In the genomic region with DNA sequence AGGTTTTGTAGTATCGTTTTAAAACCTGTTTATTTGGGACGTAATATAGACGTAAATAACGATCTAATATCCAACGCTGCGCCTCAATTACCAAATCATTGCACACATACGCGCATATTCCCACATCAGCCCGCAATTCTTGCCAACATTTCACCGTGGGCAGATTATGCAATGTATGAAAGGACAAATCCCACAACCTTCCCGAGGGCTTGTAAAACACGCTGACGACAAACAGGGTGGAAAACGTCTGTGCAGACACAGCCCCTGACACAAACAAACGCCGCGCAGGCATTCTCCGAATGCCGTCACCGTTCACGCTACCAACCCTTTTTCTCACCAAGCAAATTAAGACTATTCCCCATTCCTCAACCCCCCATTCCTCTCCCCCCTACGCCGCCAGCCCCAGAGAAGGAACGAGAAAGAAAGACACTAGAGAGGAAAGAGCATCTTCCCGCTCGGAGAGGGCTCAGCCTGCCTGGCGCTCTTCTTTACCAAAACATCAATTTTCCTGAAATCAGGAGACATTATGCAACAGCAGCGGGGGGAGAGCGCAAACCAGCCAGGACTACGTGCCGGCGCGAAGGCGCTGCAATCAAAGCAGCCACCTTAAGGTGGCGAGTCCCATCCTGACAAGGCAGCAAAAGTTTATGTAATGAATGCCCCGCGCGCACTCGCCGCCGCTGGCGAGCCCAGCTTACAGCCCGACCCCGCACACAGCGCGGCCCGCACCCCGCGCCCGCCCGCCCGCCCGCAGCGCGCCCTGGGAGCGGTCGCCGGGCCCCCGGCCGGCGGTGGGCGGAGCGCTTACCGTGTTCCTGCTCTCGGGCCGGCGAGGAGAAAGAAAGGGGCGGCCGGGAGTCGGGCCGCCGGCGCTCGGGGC, we compare ENCODE assay signal across 1 cellular context.
TF ChIP-seq lines count a peak whose summit lies in the region.

No MANE protein-coding gene starts in this region.

TF ChIP-seq in HepG2, 621 proteins besides CTCF, POLR2A, EP300 and RAD21 (continued from another document):
- TF ChIP-seq, protein P1, sequence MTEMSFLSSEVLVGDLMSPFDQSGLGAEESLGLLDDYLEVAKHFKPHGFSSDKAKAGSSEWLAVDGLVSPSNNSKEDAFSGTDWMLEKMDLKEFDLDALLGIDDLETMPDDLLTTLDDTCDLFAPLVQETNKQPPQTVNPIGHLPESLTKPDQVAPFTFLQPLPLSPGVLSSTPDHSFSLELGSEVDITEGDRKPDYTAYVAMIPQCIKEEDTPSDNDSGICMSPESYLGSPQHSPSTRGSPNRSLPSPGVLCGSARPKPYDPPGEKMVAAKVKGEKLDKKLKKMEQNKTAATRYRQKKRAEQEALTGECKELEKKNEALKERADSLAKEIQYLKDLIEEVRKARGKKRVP (CRISPR knock-in tag; IDR thresholded peaks at IDR 0.05) = peak in 1 of 2 experiments; percentile 50; a peak in 1 of 4 replicates
- no peak for TF ChIP-seq ZNF274 (CRISPR knock-in tag; IDR thresholded peaks at IDR 0.05)
- TF ChIP-seq ARNT2 (CRISPR knock-in tag; IDR thresholded peaks at IDR 0.05; ENCODE audit: low read depth) = 0 out of 2 replicates have a peak, but pooled peaks have one; percentile 32
- 0 out of 2 replicates have a peak, but pooled peaks have one; percentile 6 for TF ChIP-seq ZNF543 (CRISPR knock-in tag; IDR thresholded peaks at IDR 0.05)
- TF ChIP-seq ZNF343 (CRISPR knock-in tag; IDR thresholded peaks at IDR 0.05) = 0 out of 2 replicates have a peak, but pooled peaks have one; percentile 6
- peak; percentile 56; the same call in 1 of the 2 replicates for TF ChIP-seq POLR2G (IDR thresholded peaks at IDR 0.05; ENCODE audit: low read depth, low read length)
- peak; percentile 37; the same call in 1 of the 2 replicates for TF ChIP-seq ZNF501 (CRISPR knock-in tag; IDR thresholded peaks at IDR 0.05)
- TF ChIP-seq KDM5A (IDR thresholded peaks at IDR 0.05; ENCODE audit: borderline replicate concordance, low read length) = peak; percentile 34; the same call in 1 of the 2 replicates
- TF ChIP-seq DZIP1 (CRISPR knock-in tag; IDR thresholded peaks at IDR 0.05) = no peak
- TF ChIP-seq CEBPB (IDR thresholded peaks at IDR 0.05; ENCODE audit: borderline replicate concordance, low read depth, low read length) = peak; percentile 72; the same call in 1 of the 2 replicates
- TF ChIP-seq THRA (CRISPR knock-in tag; IDR thresholded peaks at IDR 0.05; ENCODE audit: borderline replicate concordance) = no peak
TF ChIP-seq in HepG2: peak in this region for 32.
